In genomic region chr3:8488877-8489865, GRCh38 we compare ENCODE assay signal across 11 cellular contexts. TPM values are rescaled to one million over a fixed set of nuclear protein-coding genes. Genes with fewer than 3 reads are reported as not detected.
DNase-seq lines count a peak whose midpoint lies in the region; ATAC-seq, FAIRE-seq and TF ChIP-seq lines count a peak whose summit lies in the region.
"Had no signal": no experiment of that assay in that cellular context is flagged by ENCODE, and none has a peak within 500 bp of the region (broad histone marks: within the 10 kb centered on the region; RNA-seq: fewer than 3 reads in every experiment).

No MANE protein-coding gene starts in this region.

- 0 out of 2 replicates have a peak overlapping the region, but pooled peaks have one; percentile 9 for H3K4me2 ChIP-seq in HepG2 (ENCODE audit: low read depth, low read length)

- TF ChIP-seq EP300 in HepG2 (IDR thresholded peaks at IDR 0.05; ENCODE audit: low read depth in 2 of 2, low read length in 2 of 2) = peak in 1 of 2 experiments; percentile 19; a peak in 1 of 4 replicates
- TF ChIP-seq EP300 in HepG2 (CRISPR knock-in tag; IDR thresholded peaks at IDR 0.05; ENCODE audit: borderline replicate concordance) = no peak; the same call in 1 of the 2 replicates
- TF ChIP-seq EP300 in upper lobe of left lung (IDR thresholded peaks at IDR 0.05) = no peak

- no peaks in the 10 kb centered on the region for H3K79me2 ChIP-seq in HepG2 (ENCODE audit: insufficient read depth, low read length)

- H3K9me3 ChIP-seq in HepG2 (ENCODE audit: low read length) = peaks cover 8% of the 10 kb centered on the region
- no peaks in the 10 kb centered on the region for H3K9me3 ChIP-seq in upper lobe of left lung

- no peaks in the 10 kb centered on the region for H4K20me1 ChIP-seq in HepG2 (ENCODE audit: insufficient read depth, low read length)

- H3K36me3 ChIP-seq in HepG2 (replicated peaks in 1 of 2; ENCODE audit: control insufficient read depth in 1 of 2, insufficient read depth in 2 of 2, low read length in 2 of 2) (no peaks in the 10 kb centered on the region), upper lobe of left lung (no peaks in the 10 kb centered on the region)
- H3K36me3 ChIP-seq: cardiac muscle cell had no signal

- no peak overlapping the region for H2AFZ ChIP-seq in HepG2 (ENCODE audit: low read length)

- no peak for TF ChIP-seq POLR2A in HepG2 (IDR thresholded peaks at IDR 0.05; ENCODE audit: insufficient read depth in 1 of 2, low read depth in 2 of 2, low read length in 2 of 2)
- TF ChIP-seq POLR2A in upper lobe of left lung (IDR thresholded peaks at IDR 0.05) = no peak

- H3K4me3 ChIP-seq in HepG2 (replicated peaks in 1 of 3; ENCODE audit: insufficient read depth in 1 of 3, low read depth in 2 of 3, low read length in 3 of 3) (no peak overlapping the region), upper lobe of left lung (no peak overlapping the region)
- H3K4me3 ChIP-seq: cardiac muscle cell had no signal

- FAIRE-seq in HepG2 (lab: Jason Lieb, UNC) = peak; percentile 43

- ATAC-seq in HepG2 = peak; percentile 59
- no peak for ATAC-seq in upper lobe of left lung (ENCODE audit: low FRiP score in 2 of 2)
- ATAC-seq in GM19395 (IDR thresholded peaks at IDR 0.05; ENCODE audit: unreplicated experiment) = no peak

- H3K9ac ChIP-seq in HepG2 (ENCODE audit: insufficient read depth, low read depth, low read length) = peak overlapping the region; percentile 24; the same call in 1 of the 2 replicates

- in situ Hi-C loops in HepG2 (cut with HindIII; ENCODE audit: extremely low pct_ligation_motif_present, low pct_unique_long_range_greater_than_20kb) = no loop called here

- peaks cover 70% of the 10 kb centered on the region for H3K4me1 ChIP-seq in HepG2 (ENCODE audit: insufficient read depth, low read length)
- peaks cover 16 to 29% (median 20%) of the 10 kb centered on the region in 4 donors for H3K4me1 ChIP-seq in upper lobe of left lung

- BruUV-seq in HepG2 (replicated peaks; lab: Mats Ljungman, UMichigan) = no TSS peak

- H3K27ac ChIP-seq in HepG2 (ENCODE audit: extremely low read length, insufficient read depth, low read length) = peak overlapping the region; percentile 36
- peak overlapping the region in 3 of 4 donors; percentile 12 to 63 (median 42) for H3K27ac ChIP-seq in upper lobe of left lung
- H3K27ac ChIP-seq: cardiac muscle cell had no signal

- WGBS in HepG2 (ENCODE audit: low lambda C conversion rate) = 63% methylated on average over 7 of the region's 7 CpGs
- 53 to 55% methylated on average over 7 of the region's 7 CpGs for WGBS in upper lobe of left lung, 2 donors

- CTCF ChIA-PET in HepG2 (lab: Yijun Ruan, JAX; ENCODE audit: low intra/inter-chr PET ratio, low total read pairs) = no interaction called here

- H3K27me3 ChIP-seq in HepG2 (ENCODE audit: control insufficient read depth in 1 of 2, insufficient read depth in 2 of 2, low read length in 2 of 2) (no peaks in the 10 kb centered on the region), upper lobe of left lung (no peaks in the 10 kb centered on the region)
- H3K27me3 ChIP-seq: cardiac muscle cell had no signal

- peak; percentile 55 for DNase-seq in NCI-H146 treated with DMSO at 0.1 percent for 48 hours (lab: John Stamatoyannopoulos, UW; ENCODE audit: unreplicated experiment)
- DNase-seq in amniotic epithelial cell (ENCODE audit: low read depth) = peak; percentile 83
- DNase-seq in HepG2 (ENCODE audit: low spot score) = peak; percentile 93
- DNase-seq in upper lobe of left lung = no peak
- no peak for DNase-seq in GM20000 (ENCODE audit: low spot score)
- DNase-seq in T-helper 9 cell = no peak
- DNase-seq: activated CD4-positive, alpha-beta T cell treated with anti-CD3 and anti-CD28 coated beads, Interleukin-2, amount 50 U/mL, for 4 hours; KG1; right cardiac atrium had no signal

- TF ChIP-seq RAD21 in HepG2 (CRISPR knock-in tag; IDR thresholded peaks at IDR 0.05) = no peak

- POLR2A ChIA-PET in HepG2 (lab: Yijun Ruan, JAX) = interaction anchor here (0.9 to 2.8 kb wide), 3 partner anchors 10 to 45 kb away, joined by 3 to 21 read pairs (median 6); partner anchors contain the start of gene LMCD1

- TF ChIP-seq CTCF in HepG2 (CRISPR knock-in tag; IDR thresholded peaks at IDR 0.05) (no peak), upper lobe of left lung (IDR thresholded peaks at IDR 0.05) (no peak), GM20000 (IDR thresholded peaks at IDR 0.05; ENCODE audit: extremely low read depth, missing control alignments) (no peak)

- intact Hi-C loops in HepG2 (cut with micrococcal nuclease; ENCODE audit: unreplicated experiment) = loop anchor here (1.0 kb wide), 1 partner anchor 45 kb away; no protein-coding TSS in a partner anchor

TF ChIP-seq in HepG2, 621 proteins besides CTCF, POLR2A, EP300 and RAD21 (continues in another document):
- TF ChIP-seq PAX8 (CRISPR knock-in tag; IDR thresholded peaks at IDR 0.05; ENCODE audit: borderline replicate concordance) (no peak), E2F2 (CRISPR knock-in tag; IDR thresholded peaks at IDR 0.05; ENCODE audit: borderline replicate concordance) (no peak), ZNF687 (CRISPR knock-in tag; IDR thresholded peaks at IDR 0.05) (no peak), MIER2 (CRISPR knock-in tag; IDR thresholded peaks at IDR 0.05) (no peak), ZBTB7B (CRISPR knock-in tag; IDR thresholded peaks at IDR 0.05) (no peak), ZNF264 (CRISPR knock-in tag; IDR thresholded peaks at IDR 0.05) (no peak)

RNA-seq across cellular contexts. Expression of gene LMCD1, which starts 12.5 kb away (rescaled TPM):
- total RNA-seq in HepG2 (2016; rRNA removed; fragmentation: Illumina TruSeq; extraction: Trizol) = 6.1 and 6.2 TPM in 2 replicates
- total RNA-seq in HepG2 (2016; cell fraction: cytosol; rRNA removed; fragmentation: Illumina TruSeq; extraction: Trizol; ENCODE audit: low read depth) = 1.7 and 2.4 TPM in 2 replicates
- total RNA-seq in HepG2 (2016; cell fraction: insoluble cytoplasmic fraction; rRNA removed; fragmentation: Illumina TruSeq; extraction: Trizol) = 5.4 and 5.9 TPM in 2 replicates
- total RNA-seq in HepG2 (2016; cell fraction: membrane; rRNA removed; fragmentation: Illumina TruSeq; extraction: Trizol) = 4.3 and 4.7 TPM in 2 replicates
- 3.8 and 6.4 TPM in 2 replicates for total RNA-seq in HepG2 (2016; cell fraction: nucleus; rRNA removed; fragmentation: Illumina TruSeq; extraction: Trizol)
- 6.1 and 7.1 TPM in 2 replicates for polyA plus RNA-seq in HepG2 (2011; rRNA removed)
- polyA plus RNA-seq in HepG2 (2011; cell fraction: cytosol; rRNA removed) = 5.3 and 8.6 TPM in 2 replicates
- 4.5 and 4.6 TPM in 2 replicates for polyA plus RNA-seq in HepG2 (2011; cell fraction: nucleus; rRNA removed)
- polyA plus RNA-seq in HepG2 (2012) = 8.2 and 10.5 TPM in 2 replicates
- 1.5 and 2.2 TPM in 2 replicates for polyA plus RNA-seq in HepG2 (2016; cell fraction: cytosol; fragmentation: Illumina TruSeq; extraction: Trizol; ENCODE audit: low read depth)
- polyA plus RNA-seq in HepG2 (2016; cell fraction: insoluble cytoplasmic fraction; fragmentation: Illumina TruSeq; extraction: Trizol; ENCODE audit: low read depth) = 6.6 and 6.8 TPM in 2 replicates
- polyA plus RNA-seq in HepG2 (2016; cell fraction: membrane; fragmentation: Illumina TruSeq; extraction: Trizol; ENCODE audit: low read depth) = 3.0 and 3.5 TPM in 2 replicates
- 3.4 and 4.0 TPM in 2 replicates for polyA plus RNA-seq in HepG2 (2016; cell fraction: nucleus; fragmentation: Illumina TruSeq; extraction: Trizol; ENCODE audit: insufficient read depth, low read depth)
- polyA minus RNA-seq in HepG2 (2011; rRNA and poly(A)+ RNA removed; ENCODE audit: low replicate concordance) = 0.09 and 5.2 TPM in 2 replicates
- polyA minus RNA-seq in HepG2 (2011; cell fraction: cytosol; rRNA and poly(A)+ RNA removed) = 3.3 and 4.0 TPM in 2 replicates
- 4.4 and 9.5 TPM in 2 replicates for polyA minus RNA-seq in HepG2 (2011; cell fraction: nucleus; rRNA and poly(A)+ RNA removed)
- 100 to 1,000 TPM in 4 of 6 donors, 10 to 100 TPM in 2; 47.4 to 269 (median 118) TPM for total RNA-seq in upper lobe of left lung

Comparison
In these comparisons a context has a peak if more than half of its experiments do, and no peak if none do; other contexts are left out.
1. DNase-seq: peak in NCI-H146 treated with DMSO at 0.1 percent for 48 hours (single experiment), amniotic epithelial cell (single experiment) and HepG2 (single experiment); none in upper lobe of left lung (0 of 2), GM20000 (single experiment) and T-helper 9 cell (single experiment).
2. RNA of gene LMCD1, which starts 12.5 kb away (total RNA-seq): 47.4 to 269 TPM in upper lobe of left lung; 1.7 to 6.4 TPM in HepG2; every median in the first group is over 4 times any median in the second.